In the genomic region with DNA sequence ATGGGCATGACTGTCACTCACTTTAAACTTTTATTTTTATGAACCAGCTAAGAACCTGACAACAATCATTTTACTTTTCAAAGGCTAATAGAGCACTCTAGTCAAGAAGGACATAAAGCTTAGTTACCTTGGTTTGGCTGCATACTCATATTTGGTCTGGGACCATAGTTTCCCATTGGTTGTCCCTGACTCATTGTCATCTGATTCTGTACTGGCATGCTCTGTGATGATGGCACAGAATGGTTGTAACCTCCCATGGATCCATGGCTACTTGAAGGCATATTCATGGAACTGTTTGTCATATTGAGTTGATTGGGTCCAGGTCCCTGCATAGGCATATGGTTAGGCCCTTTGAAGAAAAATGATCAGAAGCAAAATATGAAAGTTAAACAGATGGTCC, we compare ENCODE assay signal across 17 cellular contexts. TPM values are rescaled to one million over a fixed set of nuclear protein-coding genes. Genes with fewer than 3 reads are reported as not detected.
DNase-seq lines count a peak whose midpoint lies in the region; ATAC-seq and TF ChIP-seq lines count a peak whose summit lies in the region.
"Had no signal": no experiment of that assay in that cellular context is flagged by ENCODE, and none has a peak within 500 bp of the region (broad histone marks: within the 10 kb centered on the region; RNA-seq: fewer than 3 reads in every experiment).

No MANE protein-coding gene starts in this region.

- no peak overlapping the region for H3K4ac ChIP-seq in trophoblast cell (ENCODE audit: low read depth, low read length)

- H3K18ac ChIP-seq in trophoblast cell (ENCODE audit: low read length), result no peak overlapping the region

- no peak overlapping the region for H4K91ac ChIP-seq in trophoblast cell (ENCODE audit: low read depth, low read length)

- H2AK5ac ChIP-seq in trophoblast cell (ENCODE audit: low read length), result no peak overlapping the region

- no peak overlapping the region for H2BK12ac ChIP-seq in trophoblast cell (ENCODE audit: low read length)

- H2BK5ac ChIP-seq in trophoblast cell (ENCODE audit: low read depth, low read length, poor library complexity), result no peak overlapping the region

- H3K14ac ChIP-seq in trophoblast cell (ENCODE audit: low read length), result no peak overlapping the region

- H3K9ac ChIP-seq in trophoblast cell (ENCODE audit: low read length), result no peak overlapping the region

- no peaks in the 10 kb centered on the region for H3K79me2 ChIP-seq in trophoblast cell (ENCODE audit: control insufficient read depth, insufficient read depth, low read length, poor library complexity)

- H4K12ac ChIP-seq in trophoblast cell (ENCODE audit: low read depth, low read length), result no peak overlapping the region

- no peak overlapping the region for H3K27ac ChIP-seq in trophoblast cell (ENCODE audit: low read depth, low read length)
- H3K27ac ChIP-seq: heart left ventricle had no signal

- H2AFZ ChIP-seq in trophoblast cell (ENCODE audit: insufficient read depth, low read length, poor library complexity), result no peak overlapping the region

- H3K4me2 ChIP-seq in trophoblast cell (ENCODE audit: low read length), result no peak overlapping the region

- H2BK120ac ChIP-seq in trophoblast cell (ENCODE audit: insufficient read depth, low read length, poor library complexity), result no peak overlapping the region

- H3K23ac ChIP-seq in trophoblast cell (ENCODE audit: low read length), result peak overlapping the region; percentile 4

- TF ChIP-seq CTCF in epithelial cell of esophagus (IDR thresholded peaks at IDR 0.05; ENCODE audit: insufficient read depth, low read depth, low read length, missing control alignments), result no peak

- DNase-seq in EH (ENCODE audit: low read depth), result peak; percentile 15
- DNase-seq in M059J (ENCODE audit: low read depth), result peak; percentile 33
- DNase-seq in epithelial cell of esophagus (ENCODE audit: low read depth), result peak; percentile 24
- no peak for DNase-seq in trophoblast cell
- no peak for DNase-seq in NCI-H69 (lab: John Stamatoyannopoulos, UW)
- DNase-seq in T-helper 9 cell, result no peak
- DNase-seq: activated CD4-positive, alpha-beta T cell treated with anti-CD3 and anti-CD28 coated beads for 4 hours; BE2C; heart left ventricle; left ventricle myocardium superior; NCI-H1092 treated with DMSO at 0.1 percent for 48 hours; NCI-H2107; NCI-H524 treated with DMSO at 0.1 percent for 48 hours; T-cell had no signal

- no peaks in the 10 kb centered on the region for H3K79me1 ChIP-seq in trophoblast cell (ENCODE audit: low read length)

- H3K4me1 ChIP-seq in trophoblast cell (ENCODE audit: control insufficient read depth in 1 of 2, insufficient read depth in 2 of 2, low read length in 2 of 2), result peaks cover 0 to 3% of the 10 kb centered on the region in 2 experiments
- H3K4me1 ChIP-seq: BE2C had no signal

- peaks cover 11 to 17% of the 10 kb centered on the region in 2 experiments for H3K36me3 ChIP-seq in trophoblast cell (ENCODE audit: control insufficient read depth in 1 of 2, insufficient read depth in 2 of 2, low read length in 2 of 2)
- H3K36me3 ChIP-seq: BE2C had no signal

- no peaks in the 10 kb centered on the region for H3K27me3 ChIP-seq in trophoblast cell (ENCODE audit: insufficient read depth, low read length)
- H3K27me3 ChIP-seq: BE2C, heart left ventricle had no signal

- no peak for ATAC-seq in HG03520 (IDR thresholded peaks at IDR 0.05; ENCODE audit: unreplicated experiment)
- ATAC-seq in HG02610 (IDR thresholded peaks at IDR 0.05; ENCODE audit: unreplicated experiment), result no peak
- ATAC-seq: left ventricle myocardium superior, Right ventricle myocardium inferior, T-cell had no signal

- no peak overlapping the region for H4K8ac ChIP-seq in trophoblast cell (ENCODE audit: low read depth, low read length)

- H3K9me3 ChIP-seq in trophoblast cell (ENCODE audit: insufficient read depth, low read depth, low read length), result no peaks in the 10 kb centered on the region
- H3K9me3 ChIP-seq: BE2C, heart left ventricle had no signal

- H3K4me3 ChIP-seq in epithelial cell of esophagus (ENCODE audit: low read length) (no peak overlapping the region), trophoblast cell (ENCODE audit: low read depth, low read length) (no peak overlapping the region)
- H3K4me3 ChIP-seq: heart left ventricle had no signal

RNA-seq across cellular contexts. Expression of gene SS18, which starts 37.9 kb away (rescaled TPM):
- total RNA-seq in M059J (2014; rRNA removed; shearing (Covaris generic)), result 148 and 151 TPM in 2 replicates
- 86.9 and 90.0 TPM in 2 replicates for polyA plus RNA-seq in trophoblast cell (2013)

Comparison
In these comparisons a context has a peak if more than half of its experiments do, and no peak if none do; other contexts are left out.
1. DNase-seq: peak in EH (single experiment), M059J (single experiment) and epithelial cell of esophagus (single experiment); none in trophoblast cell (0 of 2), NCI-H69 (single experiment) and T-helper 9 cell (single experiment).